29 cellular contexts compared by ENCODE assay signal in the genomic region with DNA sequence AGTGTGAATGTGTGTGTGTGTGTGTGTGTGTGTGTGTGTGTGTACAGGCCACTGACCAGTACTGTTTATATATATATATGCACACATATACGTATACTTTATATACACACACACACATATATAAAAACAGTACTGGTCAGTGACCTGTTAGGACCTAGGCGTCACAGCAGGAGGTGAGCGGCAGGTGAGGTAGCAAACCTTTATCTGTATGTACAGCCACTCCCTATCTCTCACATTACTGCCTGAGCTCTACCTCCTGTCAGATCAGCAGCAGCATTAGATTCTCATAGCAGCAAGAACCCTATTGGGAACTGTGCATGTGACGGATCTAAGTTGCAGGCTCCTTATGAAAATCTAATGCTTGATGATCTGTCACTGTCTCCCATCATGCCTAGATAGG.
"Had no signal": no experiment of that assay in that cellular context is flagged by ENCODE, and none has a peak within 500 bp of the region (broad histone marks: within the 10 kb centered on the region; RNA-seq: fewer than 3 reads in every experiment).

No MANE protein-coding gene starts in this region.

- H3K36me3 ChIP-seq: breast epithelium, Peyer's patch, SJSA1 had no signal

- H3K9me3 ChIP-seq: body of pancreas, breast epithelium, Peyer's patch, SJSA1, SK-N-SH had no signal

- H3K4me1 ChIP-seq: Peyer's patch, SJSA1 had no signal

- H3K4me3 ChIP-seq: body of pancreas, breast epithelium, K562, Peyer's patch, SJSA1 had no signal

- ATAC-seq: activated CD4-positive, alpha-beta T cell treated with anti-CD3 and anti-CD28 coated beads for 36 hours; activated CD4-positive, CD25-positive, alpha-beta regulatory T cell treated with anti-CD3 and anti-CD28 coated beads, Interleukin-2, amount 50 U/mL, for 24 hours; activated CD8-positive, alpha-beta T cell treated with anti-CD3 and anti-CD28 coated beads, Interleukin-2, amount 10 ng/mL, durations not matched to agents 7 days and 5 days; body of pancreas; K562; PC-3; WTC11 had no signal

- FAIRE-seq: astrocyte, K562, TTC549 had no signal

- H3K27me3 ChIP-seq: body of pancreas, breast epithelium, Peyer's patch had no signal

- H3K27ac ChIP-seq: breast epithelium, Peyer's patch, SJSA1 had no signal

- DNase-seq: activated CD4-positive, alpha-beta T cell treated with anti-CD3 and anti-CD28 coated beads for 36 hours; activated CD4-positive, alpha-beta T cell treated with anti-CD3 and anti-CD28 coated beads, Interleukin-2, amount 10 ng/mL, durations not matched to agents 7 days and 5 days; activated CD4-positive, alpha-beta T cell treated with anti-CD3 and anti-CD28 coated beads, Interleukin-2, amount 50 U/mL, for 48 hours; activated CD8-positive, alpha-beta T cell treated with anti-CD3 and anti-CD28 coated beads, Interleukin-2, amount 10 ng/mL, durations not matched to agents 7 days and 5 days; activated gamma-delta T cell; activated naive CD4-positive, alpha-beta T cell treated with Interleukin-2 at 50 U/mL for 16 hours; activated naive CD8-positive, alpha-beta T cell treated with anti-CD3 and anti-CD28 coated beads, Interleukin-2, amount 10 ng/mL, durations not matched to agents 7 days and 5 days; activated T-cell treated with anti-CD3 and anti-CD28 coated beads, Interleukin-2, amount 50 U/mL, for 24 hours; amygdala; body of pancreas; NCI-H1105; NCI-H1417 treated with DMSO at 0.1 percent for 48 hours; NCI-H1694 treated with DMSO at 0.1 percent for 48 hours; NCI-H2029; NCI-H345; NCI-H510A treated with DMSO at 0.1 percent for 48 hours; NCI-H526 treated with DMSO at 0.1 percent for 48 hours; PC-3; Peyer's patch; RPMI8226; SHP77 treated with DMSO at 0.1 percent for 48 hours; SK-N-SH had no signal
